20 cellular contexts compared by ENCODE assay signal in the genomic region with DNA sequence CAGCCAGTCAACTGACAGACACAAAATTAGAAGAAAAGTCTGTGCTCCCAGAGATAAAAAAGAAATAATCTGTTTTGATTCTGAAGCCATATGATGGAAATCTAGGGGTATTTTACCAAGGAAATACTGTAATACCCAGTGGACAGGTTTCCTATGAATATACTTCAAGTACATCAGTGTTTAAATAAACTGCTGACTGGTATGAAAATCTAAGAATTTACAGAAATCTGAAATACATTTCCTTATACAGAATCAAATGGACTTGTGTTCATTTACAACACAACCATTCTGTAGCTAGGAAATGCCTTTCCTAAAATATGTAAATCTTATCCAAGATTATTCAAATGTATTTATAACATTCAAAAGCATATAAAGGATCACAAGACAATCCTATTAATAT. TPM values are rescaled to one million over a fixed set of nuclear protein-coding genes. Genes with fewer than 3 reads are reported as not detected.
DNase-seq lines count a peak whose midpoint lies in the region; ATAC-seq and TF ChIP-seq lines count a peak whose summit lies in the region.
"Had no signal": no experiment of that assay in that cellular context is flagged by ENCODE, and none has a peak within 500 bp of the region (broad histone marks: within the 10 kb centered on the region; RNA-seq: fewer than 3 reads in every experiment).

No MANE protein-coding gene starts in this region.

- H3K27ac Mint-ChIP-seq in activated CD4-positive, alpha-beta memory T cell treated with anti-CD3 and anti-CD28 coated beads for 36 hours: peak overlapping the region; percentile 18
- H3K27ac Mint-ChIP-seq in activated CD4-positive, alpha-beta memory T cell treated with anti-CD3 and anti-CD28 coated beads, Interleukin-2, amount 10 ng/mL, durations not matched to agents 7 days and 5 days: no peak overlapping the region
- peak overlapping the region; percentile 67 for H3K27ac Mint-ChIP-seq in CD4-positive, alpha-beta T cell
- H3K27ac Mint-ChIP-seq in activated CD8-positive, alpha-beta T cell treated with anti-CD3 and anti-CD28 coated beads, Interleukin-2, amount 10 ng/mL, durations not matched to agents 7 days and 5 days: peak overlapping the region; percentile 26
- H3K27ac Mint-ChIP-seq in mesothelial cell of epicardium: peak overlapping the region; percentile 0

- intact Hi-C loops in activated CD4-positive, alpha-beta memory T cell treated with anti-CD3 and anti-CD28 coated beads for 36 hours (cut with micrococcal nuclease): no loop called here
- intact Hi-C loops in CD4-positive, alpha-beta T cell (cut with DNase I, micrococcal nuclease): loop anchor here in 1 of 2 experiments (5.0 kb wide), 1 partner anchor 41 kb away; no protein-coding TSS in a partner anchor

- no peak for ATAC-seq in CD4-positive, alpha-beta T cell (ENCODE audit: poor library complexity)
- ATAC-seq in activated CD8-positive, alpha-beta T cell treated with anti-CD3 and anti-CD28 coated beads, Interleukin-2, amount 10 ng/mL, durations not matched to agents 7 days and 5 days: no peak
- no peak for ATAC-seq in HG02852 (IDR thresholded peaks at IDR 0.05; ENCODE audit: unreplicated experiment)
- ATAC-seq: Panc1 had no signal

- no peaks in the 10 kb centered on the region for H3K27me3 ChIP-seq in CD4-positive, alpha-beta T cell (ENCODE audit: control insufficient read depth, insufficient read depth, low read length)
- H3K27me3 ChIP-seq: BLaER1 had no signal

- H3K27ac ChIP-seq in CD4-positive, alpha-beta T cell (ENCODE audit: low read depth, low read length): no peak overlapping the region
- H3K27ac ChIP-seq: BLaER1, KMS-11 had no signal

- H3K36me3 Mint-ChIP-seq in activated CD4-positive, alpha-beta memory T cell treated with anti-CD3 and anti-CD28 coated beads for 36 hours: peaks cover 37% of the 10 kb centered on the region
- peaks cover 45% of the 10 kb centered on the region for H3K36me3 Mint-ChIP-seq in activated CD4-positive, alpha-beta memory T cell treated with anti-CD3 and anti-CD28 coated beads, Interleukin-2, amount 10 ng/mL, durations not matched to agents 7 days and 5 days (ENCODE audit: low read depth)
- H3K36me3 Mint-ChIP-seq in CD4-positive, alpha-beta T cell (ENCODE audit: low read depth): peaks cover 74% of the 10 kb centered on the region
- H3K36me3 Mint-ChIP-seq in activated CD8-positive, alpha-beta T cell treated with anti-CD3 and anti-CD28 coated beads, Interleukin-2, amount 10 ng/mL, durations not matched to agents 7 days and 5 days (ENCODE audit: low read depth): peaks cover 42% of the 10 kb centered on the region
- peaks cover 17% of the 10 kb centered on the region for H3K36me3 Mint-ChIP-seq in mesothelial cell of epicardium

- TF ChIP-seq CTCF in CD4-positive, alpha-beta T cell (IDR thresholded peaks at IDR 0.05): no peak
- TF ChIP-seq CTCF in mesothelial cell of epicardium (IDR thresholded peaks at IDR 0.05; ENCODE audit: unreplicated experiment): no peak

- CTCF ChIA-PET in activated CD4-positive, alpha-beta memory T cell treated with anti-CD3 and anti-CD28 coated beads for 36 hours (lab: Charles Lee): no interaction called here
- CTCF ChIA-PET in activated CD4-positive, alpha-beta memory T cell treated with anti-CD3 and anti-CD28 coated beads, Interleukin-2, amount 10 ng/mL, durations not matched to agents 7 days and 5 days (lab: Charles Lee): no interaction called here
- CTCF ChIA-PET in CD4-positive, alpha-beta T cell (lab: Charles Lee): no interaction called here
- CTCF ChIA-PET in activated CD8-positive, alpha-beta T cell treated with anti-CD3 and anti-CD28 coated beads, Interleukin-2, amount 10 ng/mL, durations not matched to agents 7 days and 5 days (lab: Charles Lee): no interaction called here

- H3K27me3 Mint-ChIP-seq in activated CD4-positive, alpha-beta memory T cell treated with anti-CD3 and anti-CD28 coated beads for 36 hours: no peaks in the 10 kb centered on the region
- no peaks in the 10 kb centered on the region for H3K27me3 Mint-ChIP-seq in activated CD4-positive, alpha-beta memory T cell treated with anti-CD3 and anti-CD28 coated beads, Interleukin-2, amount 10 ng/mL, durations not matched to agents 7 days and 5 days
- no peaks in the 10 kb centered on the region for H3K27me3 Mint-ChIP-seq in CD4-positive, alpha-beta T cell
- H3K27me3 Mint-ChIP-seq in activated CD8-positive, alpha-beta T cell treated with anti-CD3 and anti-CD28 coated beads, Interleukin-2, amount 10 ng/mL, durations not matched to agents 7 days and 5 days (ENCODE audit: low read depth): no peaks in the 10 kb centered on the region
- no peaks in the 10 kb centered on the region for H3K27me3 Mint-ChIP-seq in mesothelial cell of epicardium (ENCODE audit: low read depth)

- no peak for DNase-seq in activated CD4-positive, alpha-beta memory T cell treated with anti-CD3 and anti-CD28 coated beads for 36 hours
- DNase-seq in activated CD4-positive, alpha-beta memory T cell treated with anti-CD3 and anti-CD28 coated beads, Interleukin-2, amount 10 ng/mL, durations not matched to agents 7 days and 5 days: no peak
- no peak for DNase-seq in CD4-positive, alpha-beta T cell
- no peak for DNase-seq in activated CD8-positive, alpha-beta T cell treated with anti-CD3 and anti-CD28 coated beads, Interleukin-2, amount 10 ng/mL, durations not matched to agents 7 days and 5 days
- DNase-seq in mesothelial cell of epicardium (ENCODE audit: low spot score in 2 of 2, unreplicated experiment in 2 of 2): no peak
- DNase-seq in NCI-H1694 (lab: John Stamatoyannopoulos, UW): no peak
- DNase-seq in activated CD4-positive, alpha-beta T cell treated with anti-CD3 and anti-CD28 coated beads for 48 hours: no peak
- DNase-seq: 8988T, Caco-2, DMS153, EL, NCI-H1048, NCI-H146, NCI-H2107, NCI-H2227 treated with DMSO at 0.1 percent for 48 hours, NCI-H524 treated with DMSO at 0.1 percent for 48 hours had no signal

- no peak overlapping the region for H3K4me3 Mint-ChIP-seq in activated CD4-positive, alpha-beta memory T cell treated with anti-CD3 and anti-CD28 coated beads for 36 hours
- H3K4me3 Mint-ChIP-seq in activated CD4-positive, alpha-beta memory T cell treated with anti-CD3 and anti-CD28 coated beads, Interleukin-2, amount 10 ng/mL, durations not matched to agents 7 days and 5 days: no peak overlapping the region
- no peak overlapping the region for H3K4me3 Mint-ChIP-seq in CD4-positive, alpha-beta T cell
- H3K4me3 Mint-ChIP-seq in activated CD8-positive, alpha-beta T cell treated with anti-CD3 and anti-CD28 coated beads, Interleukin-2, amount 10 ng/mL, durations not matched to agents 7 days and 5 days: no peak overlapping the region
- no peak overlapping the region for H3K4me3 Mint-ChIP-seq in mesothelial cell of epicardium

- POLR2A ChIA-PET in activated CD4-positive, alpha-beta memory T cell treated with anti-CD3 and anti-CD28 coated beads for 36 hours (lab: Charles Lee): no interaction called here
- POLR2A ChIA-PET in activated CD4-positive, alpha-beta memory T cell treated with anti-CD3 and anti-CD28 coated beads, Interleukin-2, amount 10 ng/mL, durations not matched to agents 7 days and 5 days (lab: Charles Lee): no interaction called here
- POLR2A ChIA-PET in CD4-positive, alpha-beta T cell (lab: Charles Lee): interaction anchor here (0.9 kb wide), 1 partner anchor 13 kb away, joined by 3 read pairs; no protein-coding TSS in a partner anchor
- POLR2A ChIA-PET in activated CD8-positive, alpha-beta T cell treated with anti-CD3 and anti-CD28 coated beads, Interleukin-2, amount 10 ng/mL, durations not matched to agents 7 days and 5 days (lab: Charles Lee): no interaction called here

- no peaks in the 10 kb centered on the region for H3K9me3 ChIP-seq in CD4-positive, alpha-beta T cell (ENCODE audit: control insufficient read depth, low read length)
- H3K9me3 ChIP-seq: BLaER1, Caco-2 had no signal

- no peaks in the 10 kb centered on the region for H3K9me3 Mint-ChIP-seq in activated CD4-positive, alpha-beta memory T cell treated with anti-CD3 and anti-CD28 coated beads for 36 hours
- H3K9me3 Mint-ChIP-seq in activated CD4-positive, alpha-beta memory T cell treated with anti-CD3 and anti-CD28 coated beads, Interleukin-2, amount 10 ng/mL, durations not matched to agents 7 days and 5 days: no peaks in the 10 kb centered on the region
- no peaks in the 10 kb centered on the region for H3K9me3 Mint-ChIP-seq in CD4-positive, alpha-beta T cell
- no peaks in the 10 kb centered on the region for H3K9me3 Mint-ChIP-seq in activated CD8-positive, alpha-beta T cell treated with anti-CD3 and anti-CD28 coated beads, Interleukin-2, amount 10 ng/mL, durations not matched to agents 7 days and 5 days (ENCODE audit: insufficient read depth)
- H3K9me3 Mint-ChIP-seq in mesothelial cell of epicardium: no peaks in the 10 kb centered on the region

- peaks cover 43% of the 10 kb centered on the region for H3K4me1 Mint-ChIP-seq in activated CD4-positive, alpha-beta memory T cell treated with anti-CD3 and anti-CD28 coated beads for 36 hours (ENCODE audit: low read depth)
- H3K4me1 Mint-ChIP-seq in activated CD4-positive, alpha-beta memory T cell treated with anti-CD3 and anti-CD28 coated beads, Interleukin-2, amount 10 ng/mL, durations not matched to agents 7 days and 5 days: peaks cover 24% of the 10 kb centered on the region
- peaks cover 65% of the 10 kb centered on the region for H3K4me1 Mint-ChIP-seq in CD4-positive, alpha-beta T cell (ENCODE audit: low read depth)
- H3K4me1 Mint-ChIP-seq in activated CD8-positive, alpha-beta T cell treated with anti-CD3 and anti-CD28 coated beads, Interleukin-2, amount 10 ng/mL, durations not matched to agents 7 days and 5 days (ENCODE audit: low read depth): peaks cover 14% of the 10 kb centered on the region
- peaks cover 23% of the 10 kb centered on the region for H3K4me1 Mint-ChIP-seq in mesothelial cell of epicardium

RNA-seq across cellular contexts. Expression of gene YTHDC1, which starts 13.4 kb away (rescaled TPM):
- 10 to 100 TPM; 66.8 to 68.5 TPM for total RNA-seq in activated CD4-positive, alpha-beta memory T cell treated with anti-CD3 and anti-CD28 coated beads for 36 hours
- 10 to 100 TPM; 80.0 to 95.1 TPM for total RNA-seq in activated CD4-positive, alpha-beta memory T cell treated with anti-CD3 and anti-CD28 coated beads, Interleukin-2, amount 10 ng/mL, durations not matched to agents 7 days and 5 days
- total RNA-seq in CD4-positive, alpha-beta T cell: 100 to 1,000 TPM; 383 to 389 TPM
- total RNA-seq in activated CD8-positive, alpha-beta T cell treated with anti-CD3 and anti-CD28 coated beads, Interleukin-2, amount 10 ng/mL, durations not matched to agents 7 days and 5 days: 10 to 100 TPM; 69.3 to 70.3 TPM
- 137 to 146 TPM (median 146 TPM) in 3 replicates for total RNA-seq in mesothelial cell of epicardium
